15 cellular contexts compared by ENCODE assay signal in genomic region chr2:630451-631320, GRCh38.
"Had no signal": no experiment of that assay in that cellular context is flagged by ENCODE, and none has a peak within 500 bp of the region (broad histone marks: within the 10 kb centered on the region; RNA-seq: fewer than 3 reads in every experiment).

No MANE protein-coding gene starts in this region.

- ATAC-seq: SK-N-SH treated with all-trans-retinoic acid at 6 μM for 48 hours had no signal

- DNase-seq: KBM-7, NCI-H1092 treated with DMSO at 0.1 percent for 48 hours, NCI-H1436, NCI-H187, NCI-H2029, NCI-H2081 treated with DMSO at 0.1 percent for 48 hours, NCI-H2171, NCI-H226, NCI-H446, NCI-H510A, NCI-H524 treated with DMSO at 0.1 percent for 48 hours, NCI-H69, NCI-H774, SHP77 had no signal
